Comparison of ENCODE assay signal across 1 cellular context in genomic region chr1:156279837-156280236, GRCh38.
TF ChIP-seq lines count a peak whose summit lies in the region.

No MANE protein-coding gene starts in this region.

TF ChIP-seq in GM23338, 12 proteins besides CTCF, POLR2A, EP300 and RAD21:
- TF ChIP-seq CREB1 (CRISPR knock-in tag; IDR thresholded peaks at IDR 0.05; ENCODE audit: low read depth) (no peak), JUNB (IDR thresholded peaks at IDR 0.05; ENCODE audit: unreplicated experiment) (no peak), EZH2 (IDR thresholded peaks at IDR 0.05; ENCODE audit: low read depth, unreplicated experiment) (no peak)
